18 cellular contexts compared by ENCODE assay signal in the genomic region with DNA sequence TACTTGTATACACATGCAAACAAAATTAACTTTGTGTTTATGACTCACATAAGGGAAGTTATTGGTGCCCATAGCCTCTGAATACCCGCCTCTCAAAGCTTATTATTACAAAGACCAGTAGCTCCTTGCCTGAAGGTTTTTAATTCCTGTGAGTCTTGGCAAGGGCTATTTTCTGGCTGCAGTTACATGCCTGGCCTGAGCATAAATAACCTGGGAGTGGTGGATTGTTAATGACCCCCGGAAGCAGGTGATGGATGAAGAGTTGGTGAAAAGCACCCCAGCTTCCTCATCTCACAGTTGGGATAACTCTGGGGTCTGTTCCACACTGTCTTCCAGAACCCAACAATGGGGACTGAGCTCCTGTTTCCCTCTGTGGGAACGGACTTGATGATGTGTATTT.
DNase-seq lines count a peak whose midpoint lies in the region; ATAC-seq and TF ChIP-seq lines count a peak whose summit lies in the region.
"Had no signal": no experiment of that assay in that cellular context is flagged by ENCODE, and none has a peak within 500 bp of the region (broad histone marks: within the 10 kb centered on the region; RNA-seq: fewer than 3 reads in every experiment).

No MANE protein-coding gene starts in this region.

- peak; percentile 29 for DNase-seq in H4 (ENCODE audit: low spot score)
- DNase-seq in RWPE2 (ENCODE audit: low spot score), result no peak
- no peak for DNase-seq in heart right ventricle
- no peak for DNase-seq in psoas muscle
- DNase-seq in NCI-H1417 (lab: John Stamatoyannopoulos, UW), result no peak
- DNase-seq: activated CD4-positive, alpha-beta T cell treated with anti-CD3 and anti-CD28 coated beads for 48 hours; activated CD8-positive, alpha-beta memory T cell treated with anti-CD3 and anti-CD28 coated beads, Interleukin-2, amount 50 U/mL, for 48 hours; activated gamma-delta T cell; AML-193; Caco-2; immature natural killer cell; MV-4-11; NCI-H2081; NCI-H510A treated with DMSO at 0.1 percent for 48 hours; stimulated activated CD4-positive, alpha-beta T cell treated with anti-CD3 and anti-CD28 coated beads, Interleukin-2, amount 100 ng/mL, for 48 hours had no signal

- intact Hi-C loops in heart right ventricle (cut with DNase I), result no loop called here
- intact Hi-C loops in psoas muscle (cut with DNase I), result no loop called here

- H3K27me3 ChIP-seq in RWPE2 (ENCODE audit: insufficient read depth, poor library complexity, severe bottlenecking) (no peaks in the 10 kb centered on the region), heart right ventricle (no peaks in the 10 kb centered on the region), psoas muscle (ENCODE audit: insufficient read depth in 3 of 3, low read length in 2 of 3) (no peaks in the 10 kb centered on the region)

- H3K9me3 ChIP-seq in RWPE2 (ENCODE audit: severe bottlenecking) (no peaks in the 10 kb centered on the region), heart right ventricle (no peaks in the 10 kb centered on the region), psoas muscle (no peaks in the 10 kb centered on the region)

- 36 to 41% methylated on average over 3 of the region's 3 CpGs for WGBS in heart right ventricle, 2 donors
- 13 to 36% (median 23%) methylated on average over 3 of the region's 3 CpGs for WGBS in psoas muscle, 3 donors

- H3K4me1 ChIP-seq in RWPE2 (ENCODE audit: insufficient read depth, poor library complexity, severe bottlenecking) (peaks cover 35% of the 10 kb centered on the region), heart right ventricle (peaks cover 0 to 38% (median 29%) of the 10 kb centered on the region in 9 donors), psoas muscle (peaks cover 37% of the 10 kb centered on the region)

- TF ChIP-seq CTCF in RWPE2 (IDR thresholded peaks at IDR 0.05; ENCODE audit: poor library complexity, severe bottlenecking) (no peak), heart right ventricle (IDR thresholded peaks at IDR 0.05) (no peak), psoas muscle (IDR thresholded peaks at IDR 0.05) (no peak)

- ATAC-seq in RWPE2 (ENCODE audit: low read depth) (peak; percentile 53), heart right ventricle (peak; percentile 25 to 71 (median 56)), psoas muscle (peak; percentile 39 to 46 (median 44)), GM21723 (IDR thresholded peaks at IDR 0.05; ENCODE audit: unreplicated experiment) (no peak), HG03039 (IDR thresholded peaks at IDR 0.05; ENCODE audit: unreplicated experiment) (no peak)
- ATAC-seq: HepG2 had no signal

- H3K4me3 ChIP-seq in RWPE2 (ENCODE audit: severe bottlenecking) (no peak overlapping the region), heart right ventricle (no peak overlapping the region), psoas muscle (no peak overlapping the region)

- H3K27ac ChIP-seq in RWPE2 (ENCODE audit: poor library complexity, severe bottlenecking) (peak overlapping the region; percentile 71), heart right ventricle (peak overlapping the region in 6 of 10 donors; percentile 11 to 61 (median 20)), psoas muscle (peak overlapping the region; percentile 70)

- H3K36me3 ChIP-seq in RWPE2 (ENCODE audit: low read depth) (no peaks in the 10 kb centered on the region), heart right ventricle (no peaks in the 10 kb centered on the region), psoas muscle (ENCODE audit: insufficient read depth in 1 of 2, low read depth in 1 of 2) (no peaks in the 10 kb centered on the region)

Comparison
In these comparisons a context has a peak if more than half of its experiments do, and no peak if none do; other contexts are left out.
1. ATAC-seq: peak in RWPE2 (single experiment), heart right ventricle (8 of 8) and psoas muscle (4 of 4); none in GM21723 (single experiment) and HG03039 (single experiment).
2. H3K27ac ChIP-seq: peak in every context shown above with its lines; median percentile 71 in RWPE2; 70 in psoas muscle; 20 in heart right ventricle.